ENCODE assay signal across 12 cellular contexts in the genomic region with DNA sequence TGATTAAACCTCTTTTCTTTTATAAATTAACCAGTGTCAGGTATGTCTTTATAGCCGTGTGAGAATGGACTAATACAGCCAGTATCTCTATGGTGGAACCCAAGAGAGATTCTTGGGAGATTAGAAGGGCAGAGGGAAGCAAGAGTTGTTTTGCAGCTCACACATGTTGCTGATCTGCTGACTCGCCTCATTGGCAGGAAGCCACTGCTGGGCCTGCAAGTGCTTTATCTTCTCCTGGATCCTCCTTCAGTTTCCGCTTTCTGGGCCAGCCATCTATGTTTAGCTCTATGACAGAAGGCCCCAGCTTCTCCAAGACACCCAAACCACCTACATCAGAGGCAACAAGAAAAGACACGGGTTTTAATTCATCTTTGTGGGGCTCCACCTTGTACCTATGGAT. TPM values are rescaled to one million over a fixed set of nuclear protein-coding genes. Genes with fewer than 3 reads are reported as not detected.
DNase-seq lines count a peak whose midpoint lies in the region; ATAC-seq lines count a peak whose summit lies in the region.
"Had no signal": no experiment of that assay in that cellular context is flagged by ENCODE, and none has a peak within 500 bp of the region (broad histone marks: within the 10 kb centered on the region; RNA-seq: fewer than 3 reads in every experiment).

No MANE protein-coding gene starts in this region.

- intact Hi-C loops in left cardiac atrium (cut with DNase I): no loop called here

- ATAC-seq in left cardiac atrium (peak; percentile 64 to 77), HG03159 (IDR thresholded peaks at IDR 0.05; ENCODE audit: unreplicated experiment) (no peak), HG02610 (IDR thresholded peaks at IDR 0.05; ENCODE audit: unreplicated experiment) (no peak)

- peak in 43 of 76 experiments; percentile 1 to 76 (median 18) for DNase-seq in HUDEP-2 (lab: John Stamatoyannopoulos, UW; ENCODE audit: unreplicated experiment in 76 of 76)
- DNase-seq in anterior cingulate cortex (lab: John Stamatoyannopoulos, UW): peak in 47 of 58 donors; percentile 13 to 86 (median 55)
- peak; percentile 74 for DNase-seq in left cardiac atrium
- DNase-seq in superior temporal gyrus (ENCODE audit: extremely low spot score): peak; percentile 77
- no peak for DNase-seq in T-helper 9 cell
- no peak for DNase-seq in NCI-H524 (lab: John Stamatoyannopoulos, UW)
- DNase-seq: activated effector memory CD4-positive, alpha-beta T cell treated with Interleukin-2 at 50 U/mL for 16 hours; GOT3; SHP77; spleen had no signal

RNA-seq across cellular contexts. Expression of a gene that starts 23.4 kb away (rescaled TPM):
- 10 to 100 TPM; 11.1 to 26.5 TPM for total RNA-seq in left cardiac atrium

Comparison
In these comparisons a context has a peak if more than half of its experiments do, and no peak if none do; other contexts are left out.
1. DNase-seq: peak in HUDEP-2 (43 of 76), anterior cingulate cortex (47 of 58), left cardiac atrium (single experiment) and superior temporal gyrus (single experiment); none in T-helper 9 cell (single experiment) and NCI-H524 (0 of 2).
2. ATAC-seq: peak in left cardiac atrium (2 of 2); none in HG03159 (single experiment) and HG02610 (single experiment).